ENCODE assay signal across 1 cellular context in the genomic region with DNA sequence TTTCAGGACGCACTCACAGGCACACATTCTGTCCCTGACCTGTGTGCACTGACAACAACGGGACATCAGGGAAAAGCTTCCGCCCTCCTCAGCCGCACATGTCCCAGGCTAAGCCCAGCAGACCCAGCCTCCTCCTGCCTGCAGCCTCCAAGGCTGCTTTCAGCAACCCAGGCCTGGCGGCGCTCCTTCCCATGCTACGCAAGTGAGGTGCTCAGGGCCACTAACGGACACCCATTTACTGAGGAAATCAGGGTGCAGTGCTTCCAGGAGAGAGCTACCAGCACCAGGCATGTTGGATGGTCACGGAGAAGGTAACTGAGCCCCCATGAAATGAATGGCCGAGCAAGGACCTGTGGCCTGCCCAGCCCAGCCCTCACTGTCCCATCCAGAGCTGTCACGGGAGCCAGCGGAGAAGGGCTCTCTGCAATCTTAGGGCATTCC.
TF ChIP-seq lines count a peak whose summit lies in the region.

No MANE protein-coding gene starts in this region.

TF ChIP-seq in H1, 55 proteins besides CTCF, POLR2A, EP300 and RAD21:
- TF ChIP-seq TAF1 (IDR thresholded peaks at IDR 0.05; ENCODE audit: low read depth, low read length) (no peak), SP4 (IDR thresholded peaks at IDR 0.05; ENCODE audit: low read length) (no peak), HDAC6 (IDR thresholded peaks at IDR 0.05; ENCODE audit: low read depth, low read length) (no peak), ASH2L (IDR thresholded peaks at IDR 0.05; ENCODE audit: low read length) (no peak), GTF2F1 (IDR thresholded peaks at IDR 0.05; ENCODE audit: borderline replicate concordance, low read depth, low read length) (no peak), SIRT6 (IDR thresholded peaks at IDR 0.05; ENCODE audit: low read length) (no peak), MAX (IDR thresholded peaks at IDR 0.05) (no peak)
- TF ChIP-seq, protein P1, sequence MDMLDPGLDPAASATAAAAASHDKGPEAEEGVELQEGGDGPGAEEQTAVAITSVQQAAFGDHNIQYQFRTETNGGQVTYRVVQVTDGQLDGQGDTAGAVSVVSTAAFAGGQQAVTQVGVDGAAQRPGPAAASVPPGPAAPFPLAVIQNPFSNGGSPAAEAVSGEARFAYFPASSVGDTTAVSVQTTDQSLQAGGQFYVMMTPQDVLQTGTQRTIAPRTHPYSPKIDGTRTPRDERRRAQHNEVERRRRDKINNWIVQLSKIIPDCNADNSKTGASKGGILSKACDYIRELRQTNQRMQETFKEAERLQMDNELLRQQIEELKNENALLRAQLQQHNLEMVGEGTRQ (IDR thresholded peaks at IDR 0.05; ENCODE audit: low read length): no peak
- TF ChIP-seq, protein P2, sequence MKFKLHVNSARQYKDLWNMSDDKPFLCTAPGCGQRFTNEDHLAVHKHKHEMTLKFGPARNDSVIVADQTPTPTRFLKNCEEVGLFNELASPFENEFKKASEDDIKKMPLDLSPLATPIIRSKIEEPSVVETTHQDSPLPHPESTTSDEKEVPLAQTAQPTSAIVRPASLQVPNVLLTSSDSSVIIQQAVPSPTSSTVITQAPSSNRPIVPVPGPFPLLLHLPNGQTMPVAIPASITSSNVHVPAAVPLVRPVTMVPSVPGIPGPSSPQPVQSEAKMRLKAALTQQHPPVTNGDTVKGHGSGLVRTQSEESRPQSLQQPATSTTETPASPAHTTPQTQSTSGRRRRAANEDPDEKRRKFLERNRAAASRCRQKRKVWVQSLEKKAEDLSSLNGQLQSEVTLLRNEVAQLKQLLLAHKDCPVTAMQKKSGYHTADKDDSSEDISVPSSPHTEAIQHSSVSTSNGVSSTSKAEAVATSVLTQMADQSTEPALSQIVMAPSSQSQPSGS (IDR thresholded peaks at IDR 0.05; ENCODE audit: low read length): no peak
